ENCODE assay signal across 29 cellular contexts in the genomic region with DNA sequence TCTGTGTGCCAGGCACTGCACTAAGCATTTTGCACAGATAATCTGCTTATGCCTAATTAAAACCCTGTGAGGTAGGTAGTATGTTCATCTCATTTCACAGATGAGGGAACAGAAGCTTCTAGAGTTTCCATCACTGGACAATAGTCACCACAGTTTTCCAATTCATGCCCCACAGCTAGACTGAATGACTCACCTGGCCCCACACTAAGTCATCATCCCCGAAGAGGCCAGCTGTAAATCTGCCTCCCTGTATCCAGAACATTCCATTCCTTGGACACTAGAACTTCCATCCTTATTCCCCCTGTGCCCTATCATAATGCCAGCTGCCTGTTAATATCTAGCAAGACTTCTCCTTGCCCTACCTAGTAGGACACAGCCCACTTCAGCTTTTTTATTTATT. TPM values are rescaled to one million over a fixed set of nuclear protein-coding genes. Genes with fewer than 3 reads are reported as not detected.
DNase-seq lines count a peak whose midpoint lies in the region; ATAC-seq, FAIRE-seq and TF ChIP-seq lines count a peak whose summit lies in the region.
"Had no signal": no experiment of that assay in that cellular context is flagged by ENCODE, and none has a peak within 500 bp of the region (broad histone marks: within the 10 kb centered on the region; RNA-seq: fewer than 3 reads in every experiment).

No MANE protein-coding gene starts in this region.

- H3K36me3 ChIP-seq in RWPE2 (ENCODE audit: low read depth), result no peaks in the 10 kb centered on the region
- H3K36me3 ChIP-seq in small intestine (ENCODE audit: control insufficient read depth in 2 of 2, insufficient read depth in 2 of 2, low read length in 2 of 2), result no peaks in the 10 kb centered on the region
- H3K36me3 ChIP-seq: esophagus squamous epithelium, prostate gland, stomach, transverse colon had no signal

- H3K9me3 ChIP-seq in RWPE2 (ENCODE audit: severe bottlenecking) (no peaks in the 10 kb centered on the region), T-helper 17 cell (ENCODE audit: control insufficient read depth, low read length, poor library complexity, severe bottlenecking) (no peaks in the 10 kb centered on the region), small intestine (ENCODE audit: control insufficient read depth, low read depth) (no peaks in the 10 kb centered on the region)
- H3K9me3 ChIP-seq: esophagus squamous epithelium, prostate gland, stomach, transverse colon had no signal

- no peaks in the 10 kb centered on the region for H3K36me3 Mint-ChIP-seq in T-helper 17 cell (ENCODE audit: low read depth)

- 29 to 58% (median 38%) methylated on average over 1 of the region's 1 CpG for WGBS in small intestine, 3 donors

- no peak overlapping the region for H3K4me3 Mint-ChIP-seq in T-helper 17 cell
- H3K4me3 Mint-ChIP-seq: activated naive CD8-positive, alpha-beta T cell treated with anti-CD3 and anti-CD28 coated beads for 36 hours; activated T-helper 17 cell treated with anti-CD3 and anti-CD28 coated beads, Interleukin-2, amount 50 U/mL, for 72 hours; CD8-positive, alpha-beta memory T cell had no signal

- H3K27me3 ChIP-seq in RWPE2 (ENCODE audit: insufficient read depth, poor library complexity, severe bottlenecking) (no peaks in the 10 kb centered on the region), small intestine (ENCODE audit: control insufficient read depth in 2 of 2, insufficient read depth in 2 of 2, low read length in 2 of 2) (no peaks in the 10 kb centered on the region)
- H3K27me3 ChIP-seq: esophagus squamous epithelium, transverse colon had no signal

- H3K27me3 Mint-ChIP-seq in T-helper 17 cell, result no peaks in the 10 kb centered on the region
- H3K27me3 Mint-ChIP-seq: activated naive CD8-positive, alpha-beta T cell treated with anti-CD3 and anti-CD28 coated beads for 36 hours; activated T-helper 17 cell treated with anti-CD3 and anti-CD28 coated beads, Interleukin-2, amount 50 U/mL, for 72 hours had no signal

- no peak overlapping the region for H3K27ac Mint-ChIP-seq in T-helper 17 cell
- H3K27ac Mint-ChIP-seq: activated naive CD8-positive, alpha-beta T cell treated with anti-CD3 and anti-CD28 coated beads for 36 hours; activated T-helper 17 cell treated with anti-CD3 and anti-CD28 coated beads, Interleukin-2, amount 50 U/mL, for 72 hours; CD8-positive, alpha-beta memory T cell had no signal

- peaks cover 3% of the 10 kb centered on the region for H3K4me1 Mint-ChIP-seq in T-helper 17 cell
- H3K4me1 Mint-ChIP-seq: activated naive CD8-positive, alpha-beta T cell treated with anti-CD3 and anti-CD28 coated beads for 36 hours; activated T-helper 17 cell treated with anti-CD3 and anti-CD28 coated beads, Interleukin-2, amount 50 U/mL, for 72 hours; CD8-positive, alpha-beta memory T cell had no signal

- H3K27ac ChIP-seq in RWPE2 (ENCODE audit: poor library complexity, severe bottlenecking), result no peak overlapping the region
- H3K27ac ChIP-seq in small intestine (ENCODE audit: low read depth in 1 of 2, low read length in 1 of 2), result no peak overlapping the region
- H3K27ac ChIP-seq: 22Rv1, esophagus squamous epithelium, HL-60, prostate gland, stomach, transverse colon had no signal

- FAIRE-seq in small intestine (lab: Jason Lieb, UNC), result no peak

- TF ChIP-seq CTCF in RWPE2 (IDR thresholded peaks at IDR 0.05; ENCODE audit: poor library complexity, severe bottlenecking) (no peak), fibroblast of mammary gland (conservative IDR thresholded peaks at IDR 0.05; ENCODE audit: control insufficient read depth, insufficient read depth, low read depth, low read length) (no peak)

- ATAC-seq in RWPE2 (ENCODE audit: low read depth) (peak; percentile 70), T-helper 17 cell (no peak), HG02571 (IDR thresholded peaks at IDR 0.05; ENCODE audit: unreplicated experiment) (no peak)
- ATAC-seq: activated T-helper 17 cell treated with anti-CD3 and anti-CD28 coated beads, Interleukin-2, amount 50 U/mL, for 72 hours; left cardiac atrium had no signal

- no peaks in the 10 kb centered on the region for H3K4me1 ChIP-seq in RWPE2 (ENCODE audit: insufficient read depth, poor library complexity, severe bottlenecking)
- H3K4me1 ChIP-seq in small intestine (ENCODE audit: control insufficient read depth in 2 of 2, insufficient read depth in 1 of 2, low read depth in 1 of 2, low read length in 1 of 2), result no peaks in the 10 kb centered on the region
- H3K4me1 ChIP-seq: esophagus squamous epithelium, prostate gland, stomach, transverse colon had no signal

- H3K4me3 ChIP-seq in RWPE2 (ENCODE audit: severe bottlenecking) (no peak overlapping the region), fibroblast of mammary gland (ENCODE audit: control insufficient read depth, low read depth, low read length) (no peak overlapping the region), small intestine (ENCODE audit: low read depth in 1 of 2, low read length in 2 of 2) (no peak overlapping the region)
- H3K4me3 ChIP-seq: esophagus squamous epithelium, prostate gland, stomach, transverse colon had no signal

- DNase-seq in NCI-H82 (lab: John Stamatoyannopoulos, UW) (peak; percentile 10), NCI-H82 treated with DMSO at 0.1 percent for 48 hours (lab: John Stamatoyannopoulos, UW; ENCODE audit: unreplicated experiment) (no peak), RWPE2 (ENCODE audit: low spot score) (no peak), fibroblast of mammary gland (ENCODE audit: low read depth) (peak; percentile 51), T-helper 17 cell (no peak), NCI-H1105 treated with DMSO at 0.1 percent for 48 hours (lab: John Stamatoyannopoulos, UW) (no peak), small intestine (no peak)
- DNase-seq: activated CD4-positive, alpha-beta T cell treated with anti-CD3 and anti-CD28 coated beads, Interleukin-2, amount 50 U/mL, for 48 hours; activated CD4-positive, CD25-positive, alpha-beta regulatory T cell; activated CD8-positive, alpha-beta memory T cell treated with anti-CD3 and anti-CD28 coated beads, Interleukin-2, amount 50 U/mL, for 4 hours; activated naive CD8-positive, alpha-beta T cell treated with anti-CD3 and anti-CD28 coated beads for 36 hours; CD8-positive, alpha-beta memory T cell; effector CD8-positive, alpha-beta T cell; esophagus squamous epithelium; glutamatergic neuron; left cardiac atrium; mesendoderm; NCI-H2081 treated with DMSO at 0.1 percent for 48 hours; SHP77; stimulated activated CD8-positive, alpha-beta memory T cell treated with anti-CD3 and anti-CD28 coated beads, Interleukin-4, amount 100 ng/mL, for 48 hours; stomach; transverse colon had no signal

RNA-seq across cellular contexts. Expression of gene NYX, which starts 40.9 kb away (rescaled TPM):
- not detected for total RNA-seq in T-helper 17 cell
- under 1 TPM in 1 of 3 donors, not detected in 2; 0.06 TPM for polyA plus RNA-seq in small intestine
- total RNA-seq: activated naive CD8-positive, alpha-beta T cell treated with anti-CD3 and anti-CD28 coated beads for 36 hours; CD8-positive, alpha-beta memory T cell; chondrocyte; esophagus squamous epithelium; H4; left cardiac atrium; prostate gland; stomach; transverse colon had no signal
- polyA plus RNA-seq: CD8-positive, alpha-beta memory T cell; stomach had no signal

Comparison
In these comparisons a context has a peak if more than half of its experiments do, and no peak if none do; other contexts are left out.
1. DNase-seq: peak in NCI-H82 (single experiment) and fibroblast of mammary gland (single experiment); none in NCI-H82 treated with DMSO at 0.1 percent for 48 hours (single experiment), RWPE2 (single experiment), T-helper 17 cell (0 of 3), NCI-H1105 treated with DMSO at 0.1 percent for 48 hours (single experiment) and small intestine (single experiment).